Comparison of ENCODE assay signal across 33 cellular contexts in the genomic region with DNA sequence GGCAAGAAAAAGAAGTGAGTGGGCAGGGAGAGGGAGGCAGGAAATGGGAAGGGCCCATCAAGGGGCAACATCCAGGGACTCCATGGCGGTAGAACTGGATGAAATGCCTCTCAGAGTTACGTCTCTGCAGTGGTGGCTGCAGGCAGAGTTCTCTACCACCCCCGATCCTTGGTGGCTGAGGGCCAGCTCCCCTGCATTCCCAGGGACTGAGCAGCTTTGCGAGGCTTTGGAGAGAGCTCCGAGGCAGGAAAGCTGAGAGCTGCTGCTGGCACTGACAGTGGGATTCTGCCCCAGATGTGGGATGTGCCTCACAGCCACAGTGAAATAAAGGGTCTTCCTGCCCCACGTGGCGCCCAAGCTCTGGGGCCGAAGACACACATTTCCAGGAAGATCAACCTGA.
A peak's percentile ranks its signal among the peaks of the same experiment; 100 is the strongest.
DNase-seq lines count a peak whose midpoint lies in the region; ATAC-seq and TF ChIP-seq lines count a peak whose summit lies in the region.
"Had no signal": no experiment of that assay in that cellular context is flagged by ENCODE, and none has a peak within 500 bp of the region (broad histone marks: within the 10 kb centered on the region; RNA-seq: fewer than 3 reads in every experiment).

No MANE protein-coding gene starts in this region.

- peaks cover 4% of the 10 kb centered on the region for H3K4me1 Mint-ChIP-seq in endodermal cell
- H3K4me1 Mint-ChIP-seq: CD4-positive, CD25-positive, alpha-beta regulatory T cell; T-helper 17 cell had no signal

- H3K9ac ChIP-seq in endodermal cell (ENCODE audit: extremely low read depth, low read length, poor library complexity, severe bottlenecking) = no peak overlapping the region

- H3K9me3 ChIP-seq in endodermal cell (ENCODE audit: control insufficient read depth, low read length) (no peaks in the 10 kb centered on the region), sigmoid colon (no peaks in the 10 kb centered on the region)

- peaks cover 2% of the 10 kb centered on the region for H3K27me3 Mint-ChIP-seq in endodermal cell (ENCODE audit: insufficient read depth)
- H3K27me3 Mint-ChIP-seq: activated CD8-positive, alpha-beta memory T cell treated with anti-CD3 and anti-CD28 coated beads, Interleukin-2, amount 10 ng/mL, durations not matched to agents 7 days and 5 days; CD4-positive, CD25-positive, alpha-beta regulatory T cell; stimulated activated naive CD8-positive, alpha-beta T cell treated with anti-CD3 and anti-CD28 coated beads, Interleukin-15, Interleukin-2, amounts not matched to agents 100 ng/mL and 50 ng/mL, for 24 hours; T-helper 17 cell had no signal

- H3K4me1 ChIP-seq in endodermal cell (ENCODE audit: control insufficient read depth, insufficient read depth, low read length) = no peaks in the 10 kb centered on the region
- H3K4me1 ChIP-seq in sigmoid colon = peaks cover 0 to 57% (median 55%) of the 10 kb centered on the region in 4 donors
- H3K4me1 ChIP-seq: spleen had no signal

- DNase-seq in NCI-H1105 treated with DMSO at 0.1 percent for 48 hours (lab: John Stamatoyannopoulos, UW) (peak; percentile 30), NCI-H1105 (lab: John Stamatoyannopoulos, UW) (no peak), endodermal cell (peak; percentile 47), sigmoid colon (peak; percentile 79), NCI-H345 treated with DMSO at 0.1 percent for 48 hours (lab: John Stamatoyannopoulos, UW; ENCODE audit: unreplicated experiment) (no peak), NCI-H2196 treated with DMSO at 0.1 percent for 48 hours (lab: John Stamatoyannopoulos, UW; ENCODE audit: unreplicated experiment) (no peak)
- DNase-seq: activated CD4-positive, alpha-beta T cell treated with anti-CD3 and anti-CD28 coated beads, Interleukin-2, amount 50 U/mL, for 4 hours; activated CD8-positive, alpha-beta memory T cell treated with anti-CD3 and anti-CD28 coated beads, Interleukin-2, amount 10 ng/mL, durations not matched to agents 7 days and 5 days; activated gamma-delta T cell treated with Interleukin-2 at 50 U/mL for 16 hours; activated naive CD8-positive, alpha-beta T cell treated with anti-CD3 and anti-CD28 coated beads, Interleukin-2, amount 10 ng/mL, durations not matched to agents 7 days and 5 days; activated T-cell treated with anti-CD3 and anti-CD28 coated beads, Interleukin-2, amount 50 U/mL, for 4 hours; CD4-positive, CD25-positive, alpha-beta regulatory T cell; cerebellar nuclear complex; DND-41; dorsolateral prefrontal cortex; heart right ventricle; kidney; midbrain; natural killer cell; NCI-H1092; NCI-H187 treated with DMSO at 0.1 percent for 48 hours; NCI-H526; PC-9; retina; spleen; stimulated activated CD4-positive, alpha-beta T cell treated with anti-CD3 and anti-CD28 coated beads, Interleukin-2, amount 100 ng/mL, for 24 hours; T-helper 17 cell had no signal

- 92 to 93% methylated on average over 8 of the region's 8 CpGs for WGBS in endodermal cell (ENCODE audit: insufficient coverage in 1 of 2, insufficient read length in 1 of 2), 2 experiments
- WGBS in sigmoid colon, 2 donors = 79 to 88% methylated on average over 8 of the region's 8 CpGs

- H3K36me3 ChIP-seq in endodermal cell (ENCODE audit: control insufficient read depth, insufficient read depth, low read length) = no peaks in the 10 kb centered on the region
- no peaks in the 10 kb centered on the region for H3K36me3 ChIP-seq in sigmoid colon
- H3K36me3 ChIP-seq: heart right ventricle, spleen had no signal

- H3K27ac ChIP-seq in endodermal cell (ENCODE audit: low read depth, low read length) (no peak overlapping the region), sigmoid colon (peak overlapping the region in 3 of 4 donors; percentile 59 to 69 (median 68))
- H3K27ac ChIP-seq: 22Rv1, dorsolateral prefrontal cortex, heart right ventricle, PC-9, spleen had no signal

- H3K27ac Mint-ChIP-seq in endodermal cell = no peak overlapping the region
- H3K27ac Mint-ChIP-seq: activated CD8-positive, alpha-beta memory T cell treated with anti-CD3 and anti-CD28 coated beads, Interleukin-2, amount 10 ng/mL, durations not matched to agents 7 days and 5 days; activated naive CD8-positive, alpha-beta T cell treated with anti-CD3 and anti-CD28 coated beads, Interleukin-2, amount 10 ng/mL, durations not matched to agents 7 days and 5 days; CD4-positive, CD25-positive, alpha-beta regulatory T cell; natural killer cell; stimulated activated naive CD8-positive, alpha-beta T cell treated with anti-CD3 and anti-CD28 coated beads, Interleukin-15, Interleukin-2, amounts not matched to agents 100 ng/mL and 50 ng/mL, for 24 hours; T-helper 17 cell had no signal

- TF ChIP-seq POLR2A in sigmoid colon (IDR thresholded peaks at IDR 0.05) = no peak

- H3K27me3 ChIP-seq in endodermal cell (ENCODE audit: control insufficient read depth, insufficient read depth, low read length, poor library complexity, severe bottlenecking) (no peaks in the 10 kb centered on the region), sigmoid colon (no peaks in the 10 kb centered on the region)
- H3K27me3 ChIP-seq: spleen had no signal

- intact Hi-C loops in sigmoid colon (cut with DNase I) = loop anchor here (5.0 kb wide), 2 partner anchors 72 to 237 kb away; a partner anchor contains a TSS

- no peak for ATAC-seq in HG03460 (IDR thresholded peaks at IDR 0.05; ENCODE audit: unreplicated experiment)
- no peak for ATAC-seq in HG03095 (IDR thresholded peaks at IDR 0.05; ENCODE audit: unreplicated experiment)
- ATAC-seq: activated CD8-positive, alpha-beta memory T cell treated with anti-CD3 and anti-CD28 coated beads, Interleukin-2, amount 10 ng/mL, durations not matched to agents 7 days and 5 days; activated T-cell treated with anti-CD3 and anti-CD28 coated beads, Interleukin-2, amount 50 U/mL, for 4 hours; heart right ventricle; natural killer cell; Right ventricle myocardium inferior; SK-N-SH treated with all-trans-retinoic acid at 6 μM for 48 hours; T-helper 17 cell had no signal

- TF ChIP-seq EP300 in sigmoid colon (IDR thresholded peaks at IDR 0.05) = no peak

- no peaks in the 10 kb centered on the region for H3K9me3 Mint-ChIP-seq in endodermal cell
- H3K9me3 Mint-ChIP-seq: natural killer cell had no signal

- H3K36me3 Mint-ChIP-seq in endodermal cell (ENCODE audit: low read depth) = no peaks in the 10 kb centered on the region
- H3K36me3 Mint-ChIP-seq: activated CD8-positive, alpha-beta memory T cell treated with anti-CD3 and anti-CD28 coated beads, Interleukin-2, amount 10 ng/mL, durations not matched to agents 7 days and 5 days; CD4-positive, CD25-positive, alpha-beta regulatory T cell; natural killer cell had no signal

- TF ChIP-seq CTCF in endodermal cell (conservative IDR thresholded peaks at IDR 0.05) (no peak), sigmoid colon (IDR thresholded peaks at IDR 0.05) (no peak)

- H3K4me3 ChIP-seq in endodermal cell (ENCODE audit: low read length) (no peak overlapping the region), sigmoid colon (no peak overlapping the region)
- H3K4me3 ChIP-seq: dorsolateral prefrontal cortex, heart right ventricle, PC-9, spleen had no signal

- H3K4me3 Mint-ChIP-seq in endodermal cell = no peak overlapping the region
- H3K4me3 Mint-ChIP-seq: activated CD8-positive, alpha-beta memory T cell treated with anti-CD3 and anti-CD28 coated beads, Interleukin-2, amount 10 ng/mL, durations not matched to agents 7 days and 5 days; activated naive CD8-positive, alpha-beta T cell treated with anti-CD3 and anti-CD28 coated beads, Interleukin-2, amount 10 ng/mL, durations not matched to agents 7 days and 5 days; activated T-cell treated with anti-CD3 and anti-CD28 coated beads, Interleukin-2, amount 50 U/mL, for 4 hours; CD4-positive, CD25-positive, alpha-beta regulatory T cell; natural killer cell; stimulated activated naive CD8-positive, alpha-beta T cell treated with anti-CD3 and anti-CD28 coated beads, Interleukin-15, Interleukin-2, amounts not matched to agents 100 ng/mL and 50 ng/mL, for 24 hours; T-helper 17 cell had no signal

Comparison
In these comparisons a context has a peak if more than half of its experiments do, and no peak if none do; other contexts are left out.
1. DNase-seq: peak in NCI-H1105 treated with DMSO at 0.1 percent for 48 hours (single experiment), endodermal cell (single experiment) and sigmoid colon (single experiment); none in NCI-H1105 (single experiment), NCI-H345 treated with DMSO at 0.1 percent for 48 hours (single experiment) and NCI-H2196 treated with DMSO at 0.1 percent for 48 hours (single experiment).